ENCODE assay signal across 2 cellular contexts in genomic region chr6:38234141-38234540, GRCh38.
TF ChIP-seq lines count a peak whose summit lies in the region.

No MANE protein-coding gene starts in this region.

TF ChIP-seq in HepG2, 621 proteins besides CTCF, POLR2A, EP300 and RAD21:
- no peak for TF ChIP-seq CBFB (CRISPR knock-in tag; IDR thresholded peaks at IDR 0.05)
- no peak for TF ChIP-seq RFX3 (CRISPR knock-in tag; IDR thresholded peaks at IDR 0.05)
- no peak for TF ChIP-seq ZNF253 (CRISPR knock-in tag; IDR thresholded peaks at IDR 0.05; ENCODE audit: borderline replicate concordance)
- no peak for TF ChIP-seq ZMYM3 (CRISPR knock-in tag; IDR thresholded peaks at IDR 0.05)

TF ChIP-seq in H1, 55 proteins besides CTCF, POLR2A, EP300 and RAD21:
- TF ChIP-seq KDM5A (IDR thresholded peaks at IDR 0.05; ENCODE audit: low read length) = no peak
- TF ChIP-seq BACH1 (IDR thresholded peaks at IDR 0.05; ENCODE audit: low read length) = no peak
- TF ChIP-seq CBX5 (IDR thresholded peaks at IDR 0.05; ENCODE audit: low read depth, low read length) = no peak
- no peak for TF ChIP-seq CEBPB (IDR thresholded peaks at IDR 0.05; ENCODE audit: low read depth, low read length)
- TF ChIP-seq ASH2L (IDR thresholded peaks at IDR 0.05; ENCODE audit: low read length) = no peak
- no peak for TF ChIP-seq GTF2F1 (IDR thresholded peaks at IDR 0.05; ENCODE audit: borderline replicate concordance, low read depth, low read length)
- peak; percentile 53; the same call in 1 of the 2 replicates for TF ChIP-seq TEAD4 (IDR thresholded peaks at IDR 0.05; ENCODE audit: low read depth, low read length)
